2 cellular contexts compared by ENCODE assay signal in genomic region chr5:32709789-32710334, GRCh38.
TF ChIP-seq lines count a peak whose summit lies in the region.

No MANE protein-coding gene starts in this region.

TF ChIP-seq in IMR-90, 13 proteins besides CTCF, POLR2A, EP300 and RAD21:
- TF ChIP-seq MXI1 (IDR thresholded peaks at IDR 0.05; ENCODE audit: borderline replicate concordance, low read depth, low read length): peak; percentile 14; the same call in 1 of the 2 replicates
- TF ChIP-seq RCOR1 (IDR thresholded peaks at IDR 0.05; ENCODE audit: insufficient replicate concordance, low read length): no peak
- no peak for TF ChIP-seq RFX5 (IDR thresholded peaks at IDR 0.05; ENCODE audit: low read depth, low read length)
- TF ChIP-seq SMC3 (IDR thresholded peaks at IDR 0.05; ENCODE audit: low read depth, low read length): peak; percentile 64
- TF ChIP-seq, protein P1, sequence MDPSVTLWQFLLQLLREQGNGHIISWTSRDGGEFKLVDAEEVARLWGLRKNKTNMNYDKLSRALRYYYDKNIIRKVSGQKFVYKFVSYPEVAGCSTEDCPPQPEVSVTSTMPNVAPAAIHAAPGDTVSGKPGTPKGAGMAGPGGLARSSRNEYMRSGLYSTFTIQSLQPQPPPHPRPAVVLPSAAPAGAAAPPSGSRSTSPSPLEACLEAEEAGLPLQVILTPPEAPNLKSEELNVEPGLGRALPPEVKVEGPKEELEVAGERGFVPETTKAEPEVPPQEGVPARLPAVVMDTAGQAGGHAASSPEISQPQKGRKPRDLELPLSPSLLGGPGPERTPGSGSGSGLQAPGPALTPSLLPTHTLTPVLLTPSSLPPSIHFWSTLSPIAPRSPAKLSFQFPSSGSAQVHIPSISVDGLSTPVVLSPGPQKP (IDR thresholded peaks at IDR 0.05; ENCODE audit: borderline replicate concordance, low read depth, low read length): no peak
- TF ChIP-seq CEBPB (IDR thresholded peaks at IDR 0.05; ENCODE audit: low read depth, low read length): no peak
TF ChIP-seq in IMR-90: peak in this region for 2.

TF ChIP-seq in K562, 482 proteins besides CTCF, POLR2A, EP300 and RAD21:
- TF ChIP-seq RFX1 (IDR thresholded peaks at IDR 0.05) (no peak), ZNF449 (CRISPR knock-in tag; IDR thresholded peaks at IDR 0.05) (no peak), CTCFL (IDR thresholded peaks at IDR 0.05; ENCODE audit: borderline replicate concordance, insufficient read depth, low read depth, low read length, poor library complexity, severe bottlenecking) (peak; percentile 74), SMC3 (conservative IDR thresholded peaks at IDR 0.05; ENCODE audit: insufficient read depth, low read depth, low read length) (0 out of 2 replicates have a peak, but pooled peaks have one; percentile 27), UBTF (IDR thresholded peaks at IDR 0.05; ENCODE audit: borderline replicate concordance in 1 of 2, low read depth in 2 of 2, low read length in 2 of 2) (0 out of 4 replicates have a peak, but pooled peaks of 1 of the 2 experiments have one; percentile 39), KLF16 (IDR thresholded peaks at IDR 0.05) (0 out of 2 replicates have a peak, but pooled peaks have one; percentile 11), JUN (IDR thresholded peaks at IDR 0.05; ENCODE audit: borderline replicate concordance, low read depth, low read length) (no peak), JUN (CRISPR knock-in tag; IDR thresholded peaks at IDR 0.05; ENCODE audit: borderline replicate concordance) (no peak), ZFP36 (IDR thresholded peaks at IDR 0.05; ENCODE audit: low read depth, low read length, partially characterized antibody) (peak; percentile 10), TEAD1 (CRISPR knock-in tag; IDR thresholded peaks at IDR 0.05) (peak in 1 of 2 experiments; percentile 32; a peak in 1 of 4 replicates), L3MBTL2 (IDR thresholded peaks at IDR 0.05) (peak; percentile 29; the same call in 1 of the 2 replicates), CHD2 (IDR thresholded peaks at IDR 0.05; ENCODE audit: low read depth, low read length) (peak; percentile 77), KHSRP (IDR thresholded peaks at IDR 0.05) (no peak)
- TF ChIP-seq, protein P2, sequence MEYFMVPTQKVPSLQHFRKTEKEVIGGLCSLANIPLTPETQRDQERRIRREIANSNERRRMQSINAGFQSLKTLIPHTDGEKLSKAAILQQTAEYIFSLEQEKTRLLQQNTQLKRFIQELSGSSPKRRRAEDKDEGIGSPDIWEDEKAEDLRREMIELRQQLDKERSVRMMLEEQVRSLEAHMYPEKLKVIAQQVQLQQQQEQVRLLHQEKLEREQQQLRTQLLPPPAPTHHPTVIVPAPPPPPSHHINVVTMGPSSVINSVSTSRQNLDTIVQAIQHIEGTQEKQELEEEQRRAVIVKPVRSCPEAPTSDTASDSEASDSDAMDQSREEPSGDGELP (CRISPR knock-in tag; IDR thresholded peaks at IDR 0.05; ENCODE audit: borderline replicate concordance): peak; percentile 31; the same call in 1 of the 2 replicates
- TF ChIP-seq, protein P3, sequence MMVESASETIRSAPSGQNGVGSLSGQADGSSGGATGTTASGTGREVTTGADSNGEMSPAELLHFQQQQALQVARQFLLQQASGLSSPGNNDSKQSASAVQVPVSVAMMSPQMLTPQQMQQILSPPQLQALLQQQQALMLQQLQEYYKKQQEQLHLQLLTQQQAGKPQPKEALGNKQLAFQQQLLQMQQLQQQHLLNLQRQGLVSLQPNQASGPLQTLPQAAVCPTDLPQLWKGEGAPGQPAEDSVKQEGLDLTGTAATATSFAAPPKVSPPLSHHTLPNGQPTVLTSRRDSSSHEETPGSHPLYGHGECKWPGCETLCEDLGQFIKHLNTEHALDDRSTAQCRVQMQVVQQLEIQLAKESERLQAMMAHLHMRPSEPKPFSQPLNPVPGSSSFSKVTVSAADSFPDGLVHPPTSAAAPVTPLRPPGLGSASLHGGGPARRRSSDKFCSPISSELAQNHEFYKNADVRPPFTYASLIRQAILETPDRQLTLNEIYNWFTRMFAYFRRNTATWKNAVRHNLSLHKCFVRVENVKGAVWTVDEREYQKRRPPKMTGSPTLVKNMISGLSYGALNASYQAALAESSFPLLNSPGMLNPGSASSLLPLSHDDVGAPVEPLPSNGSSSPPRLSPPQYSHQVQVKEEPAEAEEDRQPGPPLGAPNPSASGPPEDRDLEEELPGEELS (CRISPR knock-in tag; IDR thresholded peaks at IDR 0.05; ENCODE audit: borderline replicate concordance): no peak
- TF ChIP-seq, protein P4, sequence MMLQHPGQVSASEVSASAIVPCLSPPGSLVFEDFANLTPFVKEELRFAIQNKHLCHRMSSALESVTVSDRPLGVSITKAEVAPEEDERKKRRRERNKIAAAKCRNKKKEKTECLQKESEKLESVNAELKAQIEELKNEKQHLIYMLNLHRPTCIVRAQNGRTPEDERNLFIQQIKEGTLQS (IDR thresholded peaks at IDR 0.05): no peak
- TF ChIP-seq, protein P4 (CRISPR knock-in tag; conservative IDR thresholded peaks at IDR 0.05): no peak
